Comparison of ENCODE assay signal across 6 cellular contexts in genomic region chr3:101922136-101922725, GRCh38.
DNase-seq lines count a peak whose midpoint lies in the region; ATAC-seq lines count a peak whose summit lies in the region.
"Not testable (repeated sequence)": the region's sequence is repeated elsewhere in the genome, so short reads cannot be mapped to it uniquely, and the experiment has no call there.

No MANE protein-coding gene starts in this region.

- intact Hi-C loops in activated CD4-positive, alpha-beta T cell treated with anti-CD3 and anti-CD28 coated beads, Interleukin-2, amount 10 ng/mL, durations not matched to agents 24 days and 14 days (cut with micrococcal nuclease): loop anchor here (1.0 to 5.0 kb wide), 3 partner anchors 14 to 171 kb away; no protein-coding TSS in a partner anchor
- intact Hi-C loops in activated T-helper 1 cell treated with anti-CD3 and anti-CD28 coated beads, Interleukin-12 subunit alpha, Interleukin-12 subunit beta, Interleukin-2, Interleukin-4 antibody, amounts not matched to agents 30 ng/mL and 10 ng/mL and 1 ng/mL, durations not matched to agents 14 hours and 24 hours and 36 hours (cut with micrococcal nuclease): loop anchor here (1.0 to 5.0 kb wide), 6 partner anchors 14 to 190 kb away; no protein-coding TSS in a partner anchor

- DNase-seq in activated CD4-positive, alpha-beta T cell treated with anti-CD3 and anti-CD28 coated beads, Interleukin-2, amount 10 ng/mL, durations not matched to agents 24 days and 14 days; activated CD8-positive, alpha-beta T cell treated with anti-CD3 and anti-CD28 coated beads, Interleukin-2, amount 10 ng/mL, durations not matched to agents 7 days and 5 days; activated T-helper 1 cell treated with anti-CD3 and anti-CD28 coated beads, Interleukin-12 subunit alpha, Interleukin-12 subunit beta, Interleukin-2, Interleukin-4 antibody, amounts not matched to agents 30 ng/mL and 10 ng/mL and 1 ng/mL, durations not matched to agents 14 hours and 24 hours and 36 hours (ENCODE audit: low spot score); activated naive CD8-positive, alpha-beta T cell treated with anti-CD3 and anti-CD28 coated beads, Interleukin-2, amount 50 U/mL, for 24 hours; stimulated activated effector memory CD8-positive, alpha-beta T cell treated with anti-CD3 and anti-CD28 coated beads, Interleukin-12 subunit alpha, Interleukin-12 subunit beta, amount 100 ng/mL, for 72 hours (ENCODE audit: low spot score in 2 of 2): not testable (repeated sequence)

- POLR2A ChIA-PET in activated CD8-positive, alpha-beta T cell treated with anti-CD3 and anti-CD28 coated beads, Interleukin-2, amount 10 ng/mL, durations not matched to agents 7 days and 5 days (lab: Charles Lee): not testable (repeated sequence)

- CTCF ChIA-PET in activated CD8-positive, alpha-beta T cell treated with anti-CD3 and anti-CD28 coated beads, Interleukin-2, amount 10 ng/mL, durations not matched to agents 7 days and 5 days (lab: Charles Lee): interaction anchor here (1.0 to 1.1 kb wide), 2 partner anchors 14 to 303 kb away, joined by 3 to 5 read pairs; no protein-coding TSS in a partner anchor

- H3K36me3 Mint-ChIP-seq in T-helper 1 cell treated with Interleukin-12 subunit alpha and Interleukin-12 subunit beta and Interleukin-4 antibody, amounts not matched to agents 30 μg/mL and 1 μg/mL, for 36 hours (ENCODE audit: low read depth): peaks cover 41% of the 10 kb centered on the region
- peaks cover 22% of the 10 kb centered on the region for H3K36me3 Mint-ChIP-seq in activated CD4-positive, alpha-beta T cell treated with anti-CD3 and anti-CD28 coated beads, Interleukin-2, amount 10 ng/mL, durations not matched to agents 24 days and 14 days (ENCODE audit: low read depth)
- peaks cover 29% of the 10 kb centered on the region for H3K36me3 Mint-ChIP-seq in activated CD8-positive, alpha-beta T cell treated with anti-CD3 and anti-CD28 coated beads, Interleukin-2, amount 10 ng/mL, durations not matched to agents 7 days and 5 days (ENCODE audit: low read depth)
- peaks cover 36% of the 10 kb centered on the region for H3K36me3 Mint-ChIP-seq in activated T-helper 1 cell treated with anti-CD3 and anti-CD28 coated beads, Interleukin-12 subunit alpha, Interleukin-12 subunit beta, Interleukin-2, Interleukin-4 antibody, amounts not matched to agents 30 ng/mL and 10 ng/mL and 1 ng/mL, durations not matched to agents 14 hours and 24 hours and 36 hours (ENCODE audit: low read depth)
- H3K36me3 Mint-ChIP-seq in activated naive CD8-positive, alpha-beta T cell treated with anti-CD3 and anti-CD28 coated beads, Interleukin-2, amount 50 U/mL, for 24 hours (ENCODE audit: low read depth); stimulated activated effector memory CD8-positive, alpha-beta T cell treated with anti-CD3 and anti-CD28 coated beads, Interleukin-12 subunit alpha, Interleukin-12 subunit beta, amount 100 ng/mL, for 72 hours: not testable (repeated sequence)

- not testable (repeated sequence) for H3K27me3 Mint-ChIP-seq in T-helper 1 cell treated with Interleukin-12 subunit alpha and Interleukin-12 subunit beta and Interleukin-4 antibody, amounts not matched to agents 30 μg/mL and 1 μg/mL, for 36 hours (ENCODE audit: low read depth); activated CD4-positive, alpha-beta T cell treated with anti-CD3 and anti-CD28 coated beads, Interleukin-2, amount 10 ng/mL, durations not matched to agents 24 days and 14 days; activated CD8-positive, alpha-beta T cell treated with anti-CD3 and anti-CD28 coated beads, Interleukin-2, amount 10 ng/mL, durations not matched to agents 7 days and 5 days (ENCODE audit: low read depth); activated naive CD8-positive, alpha-beta T cell treated with anti-CD3 and anti-CD28 coated beads, Interleukin-2, amount 50 U/mL, for 24 hours
- H3K27me3 Mint-ChIP-seq in activated T-helper 1 cell treated with anti-CD3 and anti-CD28 coated beads, Interleukin-12 subunit alpha, Interleukin-12 subunit beta, Interleukin-2, Interleukin-4 antibody, amounts not matched to agents 30 ng/mL and 10 ng/mL and 1 ng/mL, durations not matched to agents 14 hours and 24 hours and 36 hours (ENCODE audit: insufficient read depth): peaks cover 11% of the 10 kb centered on the region

- H3K27ac Mint-ChIP-seq in T-helper 1 cell treated with Interleukin-12 subunit alpha and Interleukin-12 subunit beta and Interleukin-4 antibody, amounts not matched to agents 30 μg/mL and 1 μg/mL, for 36 hours: peak overlapping the region; percentile 74
- peak overlapping the region; percentile 61 for H3K27ac Mint-ChIP-seq in activated CD4-positive, alpha-beta T cell treated with anti-CD3 and anti-CD28 coated beads, Interleukin-2, amount 10 ng/mL, durations not matched to agents 24 days and 14 days
- peak overlapping the region; percentile 19 for H3K27ac Mint-ChIP-seq in activated CD8-positive, alpha-beta T cell treated with anti-CD3 and anti-CD28 coated beads, Interleukin-2, amount 10 ng/mL, durations not matched to agents 7 days and 5 days
- peak overlapping the region; percentile 20 for H3K27ac Mint-ChIP-seq in activated T-helper 1 cell treated with anti-CD3 and anti-CD28 coated beads, Interleukin-12 subunit alpha, Interleukin-12 subunit beta, Interleukin-2, Interleukin-4 antibody, amounts not matched to agents 30 ng/mL and 10 ng/mL and 1 ng/mL, durations not matched to agents 14 hours and 24 hours and 36 hours
- peak overlapping the region; percentile 44 for H3K27ac Mint-ChIP-seq in activated naive CD8-positive, alpha-beta T cell treated with anti-CD3 and anti-CD28 coated beads, Interleukin-2, amount 50 U/mL, for 24 hours
- peak overlapping the region; percentile 23 for H3K27ac Mint-ChIP-seq in stimulated activated effector memory CD8-positive, alpha-beta T cell treated with anti-CD3 and anti-CD28 coated beads, Interleukin-12 subunit alpha, Interleukin-12 subunit beta, amount 100 ng/mL, for 72 hours

- ATAC-seq in activated CD8-positive, alpha-beta T cell treated with anti-CD3 and anti-CD28 coated beads, Interleukin-2, amount 10 ng/mL, durations not matched to agents 7 days and 5 days; activated naive CD8-positive, alpha-beta T cell treated with anti-CD3 and anti-CD28 coated beads, Interleukin-2, amount 50 U/mL, for 24 hours; stimulated activated effector memory CD8-positive, alpha-beta T cell treated with anti-CD3 and anti-CD28 coated beads, Interleukin-12 subunit alpha, Interleukin-12 subunit beta, amount 100 ng/mL, for 72 hours: not testable (repeated sequence)

- H3K4me1 Mint-ChIP-seq in T-helper 1 cell treated with Interleukin-12 subunit alpha and Interleukin-12 subunit beta and Interleukin-4 antibody, amounts not matched to agents 30 μg/mL and 1 μg/mL, for 36 hours (ENCODE audit: low read depth): peaks cover 34% of the 10 kb centered on the region
- peaks cover 43% of the 10 kb centered on the region for H3K4me1 Mint-ChIP-seq in activated CD4-positive, alpha-beta T cell treated with anti-CD3 and anti-CD28 coated beads, Interleukin-2, amount 10 ng/mL, durations not matched to agents 24 days and 14 days
- peaks cover 39% of the 10 kb centered on the region for H3K4me1 Mint-ChIP-seq in activated CD8-positive, alpha-beta T cell treated with anti-CD3 and anti-CD28 coated beads, Interleukin-2, amount 10 ng/mL, durations not matched to agents 7 days and 5 days (ENCODE audit: low read depth)
- H3K4me1 Mint-ChIP-seq in activated T-helper 1 cell treated with anti-CD3 and anti-CD28 coated beads, Interleukin-12 subunit alpha, Interleukin-12 subunit beta, Interleukin-2, Interleukin-4 antibody, amounts not matched to agents 30 ng/mL and 10 ng/mL and 1 ng/mL, durations not matched to agents 14 hours and 24 hours and 36 hours (ENCODE audit: low read depth): peaks cover 49% of the 10 kb centered on the region
- peaks cover 31% of the 10 kb centered on the region for H3K4me1 Mint-ChIP-seq in activated naive CD8-positive, alpha-beta T cell treated with anti-CD3 and anti-CD28 coated beads, Interleukin-2, amount 50 U/mL, for 24 hours
- peaks cover 32% of the 10 kb centered on the region for H3K4me1 Mint-ChIP-seq in stimulated activated effector memory CD8-positive, alpha-beta T cell treated with anti-CD3 and anti-CD28 coated beads, Interleukin-12 subunit alpha, Interleukin-12 subunit beta, amount 100 ng/mL, for 72 hours

- peak overlapping the region; percentile 47 for H3K4me3 Mint-ChIP-seq in T-helper 1 cell treated with Interleukin-12 subunit alpha and Interleukin-12 subunit beta and Interleukin-4 antibody, amounts not matched to agents 30 μg/mL and 1 μg/mL, for 36 hours
- H3K4me3 Mint-ChIP-seq in activated CD4-positive, alpha-beta T cell treated with anti-CD3 and anti-CD28 coated beads, Interleukin-2, amount 10 ng/mL, durations not matched to agents 24 days and 14 days: peak overlapping the region; percentile 25
- not testable (repeated sequence) for H3K4me3 Mint-ChIP-seq in activated CD8-positive, alpha-beta T cell treated with anti-CD3 and anti-CD28 coated beads, Interleukin-2, amount 10 ng/mL, durations not matched to agents 7 days and 5 days; activated naive CD8-positive, alpha-beta T cell treated with anti-CD3 and anti-CD28 coated beads, Interleukin-2, amount 50 U/mL, for 24 hours
- peak overlapping the region; percentile 2 for H3K4me3 Mint-ChIP-seq in activated T-helper 1 cell treated with anti-CD3 and anti-CD28 coated beads, Interleukin-12 subunit alpha, Interleukin-12 subunit beta, Interleukin-2, Interleukin-4 antibody, amounts not matched to agents 30 ng/mL and 10 ng/mL and 1 ng/mL, durations not matched to agents 14 hours and 24 hours and 36 hours
- peak overlapping the region; percentile 23 for H3K4me3 Mint-ChIP-seq in stimulated activated effector memory CD8-positive, alpha-beta T cell treated with anti-CD3 and anti-CD28 coated beads, Interleukin-12 subunit alpha, Interleukin-12 subunit beta, amount 100 ng/mL, for 72 hours

- H3K9me3 Mint-ChIP-seq in T-helper 1 cell treated with Interleukin-12 subunit alpha and Interleukin-12 subunit beta and Interleukin-4 antibody, amounts not matched to agents 30 μg/mL and 1 μg/mL, for 36 hours: peaks cover 42% of the 10 kb centered on the region
- H3K9me3 Mint-ChIP-seq in activated CD4-positive, alpha-beta T cell treated with anti-CD3 and anti-CD28 coated beads, Interleukin-2, amount 10 ng/mL, durations not matched to agents 24 days and 14 days: peaks cover 33% of the 10 kb centered on the region
- peaks cover 13% of the 10 kb centered on the region for H3K9me3 Mint-ChIP-seq in activated CD8-positive, alpha-beta T cell treated with anti-CD3 and anti-CD28 coated beads, Interleukin-2, amount 10 ng/mL, durations not matched to agents 7 days and 5 days (ENCODE audit: insufficient read depth)
- H3K9me3 Mint-ChIP-seq in activated T-helper 1 cell treated with anti-CD3 and anti-CD28 coated beads, Interleukin-12 subunit alpha, Interleukin-12 subunit beta, Interleukin-2, Interleukin-4 antibody, amounts not matched to agents 30 ng/mL and 10 ng/mL and 1 ng/mL, durations not matched to agents 14 hours and 24 hours and 36 hours: peaks cover 44% of the 10 kb centered on the region
- not testable (repeated sequence) for H3K9me3 Mint-ChIP-seq in activated naive CD8-positive, alpha-beta T cell treated with anti-CD3 and anti-CD28 coated beads, Interleukin-2, amount 50 U/mL, for 24 hours; stimulated activated effector memory CD8-positive, alpha-beta T cell treated with anti-CD3 and anti-CD28 coated beads, Interleukin-12 subunit alpha, Interleukin-12 subunit beta, amount 100 ng/mL, for 72 hours

Comparison
In these comparisons a context has a peak if more than half of its experiments do, and no peak if none do; other contexts are left out.
1. H3K27ac Mint-ChIP-seq: peak in every context shown above with its lines; median percentile 74 in T-helper 1 cell treated with Interleukin-12 subunit alpha and Interleukin-12 subunit beta and Interleukin-4 antibody, amounts not matched to agents 30 μg/mL and 1 μg/mL, for 36 hours; 61 in activated CD4-positive, alpha-beta T cell treated with anti-CD3 and anti-CD28 coated beads, Interleukin-2, amount 10 ng/mL, durations not matched to agents 24 days and 14 days; 44 in activated naive CD8-positive, alpha-beta T cell treated with anti-CD3 and anti-CD28 coated beads, Interleukin-2, amount 50 U/mL, for 24 hours; 23 in stimulated activated effector memory CD8-positive, alpha-beta T cell treated with anti-CD3 and anti-CD28 coated beads, Interleukin-12 subunit alpha, Interleukin-12 subunit beta, amount 100 ng/mL, for 72 hours; 20 in activated T-helper 1 cell treated with anti-CD3 and anti-CD28 coated beads, Interleukin-12 subunit alpha, Interleukin-12 subunit beta, Interleukin-2, Interleukin-4 antibody, amounts not matched to agents 30 ng/mL and 10 ng/mL and 1 ng/mL, durations not matched to agents 14 hours and 24 hours and 36 hours; 19 in activated CD8-positive, alpha-beta T cell treated with anti-CD3 and anti-CD28 coated beads, Interleukin-2, amount 10 ng/mL, durations not matched to agents 7 days and 5 days.